ENCODE assay signal across 17 cellular contexts in the genomic region with DNA sequence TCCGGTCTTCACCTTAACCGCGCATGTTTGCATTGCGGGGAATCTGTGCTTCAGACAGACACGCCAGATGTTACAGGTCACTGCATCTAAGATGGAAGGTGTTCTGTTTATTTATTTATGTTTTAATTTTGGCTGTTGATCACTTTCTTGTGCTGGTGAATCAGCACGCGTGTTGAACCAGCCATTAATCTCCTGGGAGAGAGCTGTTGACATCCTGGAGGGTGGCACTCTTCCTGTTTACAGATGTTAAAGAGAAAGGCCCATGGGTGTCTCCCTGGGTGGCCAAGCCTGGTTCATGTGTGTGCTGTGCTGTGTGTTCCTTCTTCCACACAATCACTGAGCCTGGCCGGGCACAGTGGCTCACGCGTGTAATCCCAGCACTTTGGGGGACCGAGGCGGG.
DNase-seq lines count a peak whose midpoint lies in the region; FAIRE-seq and TF ChIP-seq lines count a peak whose summit lies in the region.
"Had no signal": no experiment of that assay in that cellular context is flagged by ENCODE, and none has a peak within 500 bp of the region (broad histone marks: within the 10 kb centered on the region; RNA-seq: fewer than 3 reads in every experiment).

No MANE protein-coding gene starts in this region.

- H3K4me2 ChIP-seq in astrocyte (ENCODE audit: low read length), result no peak overlapping the region
- H3K4me2 ChIP-seq: A549 had no signal

- H3K4me1 ChIP-seq in astrocyte (ENCODE audit: insufficient read depth, low read length), result no peaks in the 10 kb centered on the region
- H3K4me1 ChIP-seq: A549, HAP-1 had no signal

- H3K36me3 Mint-ChIP-seq in astrocyte (ENCODE audit: low read depth, unreplicated experiment), result no peaks in the 10 kb centered on the region

- H3K9me3 ChIP-seq in astrocyte (ENCODE audit: insufficient read depth, low read depth, low read length), result peaks cover 7% of the 10 kb centered on the region
- H3K9me3 ChIP-seq: A549, HAP-1 had no signal

- no peak for FAIRE-seq in astrocyte (lab: Jason Lieb, UNC)
- FAIRE-seq: A549, H1 had no signal

- no peak overlapping the region for H2AFZ ChIP-seq in astrocyte (ENCODE audit: low read depth, low read length)

- H3K9me3 Mint-ChIP-seq in astrocyte (ENCODE audit: unreplicated experiment), result peaks cover 6% of the 10 kb centered on the region

- DNase-seq in NCI-H345 (lab: John Stamatoyannopoulos, UW) (peak; percentile 47), NCI-H345 treated with DMSO at 0.1 percent for 48 hours (lab: John Stamatoyannopoulos, UW; ENCODE audit: unreplicated experiment) (no peak), NCI-H69 (lab: John Stamatoyannopoulos, UW) (peak; percentile 46), astrocyte (ENCODE audit: low read depth) (no peak), occipital lobe (lab: John Stamatoyannopoulos, UW) (no peak), dermis blood vessel endothelial cell (no peak), activated T-cell treated with anti-CD3 and anti-CD28 coated beads for 4 hours (no peak)
- DNase-seq: AML-193; CD4-positive, alpha-beta T cell; DMS153; DMS79; GF-D8 had no signal

- no peaks in the 10 kb centered on the region for H3K79me2 ChIP-seq in astrocyte (ENCODE audit: insufficient read depth, low read length)

- H3K27ac Mint-ChIP-seq in astrocyte (ENCODE audit: unreplicated experiment), result peak overlapping the region; percentile 75
- H3K27ac Mint-ChIP-seq: CD4-positive, alpha-beta T cell had no signal

- no peak for TF ChIP-seq CTCF in astrocyte (IDR thresholded peaks at IDR 0.05; ENCODE audit: insufficient read depth, low read depth, low read length)

- no peaks in the 10 kb centered on the region for H4K20me1 ChIP-seq in astrocyte (ENCODE audit: insufficient read depth, low read length)

- H3K4me3 Mint-ChIP-seq in astrocyte (ENCODE audit: unreplicated experiment), result no peak overlapping the region
- H3K4me3 Mint-ChIP-seq: CD4-positive, alpha-beta T cell had no signal

- no peaks in the 10 kb centered on the region for H3K36me3 ChIP-seq in astrocyte (ENCODE audit: insufficient read depth, low read length)
- H3K36me3 ChIP-seq: HAP-1 had no signal

- H3K27me3 ChIP-seq in astrocyte (ENCODE audit: insufficient read depth, low read length), result no peaks in the 10 kb centered on the region

- no peak overlapping the region for H3K9ac ChIP-seq in astrocyte (ENCODE audit: low read length)

- no peak overlapping the region for H3K27ac ChIP-seq in astrocyte (ENCODE audit: low read depth, low read length)
- H3K27ac ChIP-seq: 22Rv1, A549, C4-2B had no signal

- no peak overlapping the region for H3K4me3 ChIP-seq in astrocyte (ENCODE audit: insufficient read depth, low read depth, low read length)
- H3K4me3 ChIP-seq: A549, HAP-1 had no signal

- peaks cover 17% of the 10 kb centered on the region for H3K27me3 Mint-ChIP-seq in astrocyte (ENCODE audit: low read depth, unreplicated experiment)
- H3K27me3 Mint-ChIP-seq: CD4-positive, alpha-beta T cell had no signal

- H3K4me1 Mint-ChIP-seq in astrocyte (ENCODE audit: low read depth, unreplicated experiment), result peaks cover 19% of the 10 kb centered on the region

Comparison
In these comparisons a context has a peak if more than half of its experiments do, and no peak if none do; other contexts are left out.
1. DNase-seq: peak in NCI-H345 (single experiment) and NCI-H69 (single experiment); none in NCI-H345 treated with DMSO at 0.1 percent for 48 hours (single experiment), astrocyte (single experiment), occipital lobe (single experiment), dermis blood vessel endothelial cell (single experiment) and activated T-cell treated with anti-CD3 and anti-CD28 coated beads for 4 hours (single experiment).